ENCODE assay signal across 8 cellular contexts in genomic region chr21:44919913-44920693, GRCh38. TPM values are rescaled to one million over a fixed set of nuclear protein-coding genes. Genes with fewer than 3 reads are reported as not detected.
DNase-seq lines count a peak whose midpoint lies in the region; ATAC-seq and TF ChIP-seq lines count a peak whose summit lies in the region.

No MANE protein-coding gene starts in this region.

- TF ChIP-seq RAD21 in SK-N-SH (IDR thresholded peaks at IDR 0.05; ENCODE audit: low read length): no peak

- H3K79me2 ChIP-seq in SK-N-SH (ENCODE audit: insufficient read depth): no peaks in the 10 kb centered on the region

- WGBS in SK-N-SH (ENCODE audit: low lambda C conversion rate): 68% methylated on average over 15 of the region's 28 CpGs

- peak overlapping the region; percentile 94 for H3K4me3 Mint-ChIP-seq in activated naive CD8-positive, alpha-beta T cell treated with anti-CD3 and anti-CD28 coated beads for 36 hours
- H3K4me3 Mint-ChIP-seq in natural killer cell treated with Interleukin-12 subunit alpha and Interleukin-12 subunit beta and Interleukin-15 and Interleukin-18, amount 100 ng/mL, for 72 hours: peak overlapping the region; percentile 98

- H3K4me3 ChIP-seq in GM12864 (ENCODE audit: low read depth, low read length) (peak overlapping the region; percentile 82), SK-N-SH (ENCODE audit: low read depth in 2 of 2, low read length in 1 of 2) (no peak overlapping the region)

- no peaks in the 10 kb centered on the region for H3K9me2 ChIP-seq in SK-N-SH

- H3K27ac ChIP-seq in SK-N-SH (ENCODE audit: low read depth in 2 of 2, low read length in 1 of 2) (no peak overlapping the region), RWPE1 (no peak overlapping the region)

- peaks cover 48% of the 10 kb centered on the region for H3K36me3 Mint-ChIP-seq in activated naive CD8-positive, alpha-beta T cell treated with anti-CD3 and anti-CD28 coated beads for 36 hours
- H3K36me3 Mint-ChIP-seq in natural killer cell treated with Interleukin-12 subunit alpha and Interleukin-12 subunit beta and Interleukin-15 and Interleukin-18, amount 100 ng/mL, for 72 hours: peaks cover 11% of the 10 kb centered on the region

- H3K9me3 Mint-ChIP-seq in activated naive CD8-positive, alpha-beta T cell treated with anti-CD3 and anti-CD28 coated beads for 36 hours: peaks cover 5% of the 10 kb centered on the region
- H3K9me3 Mint-ChIP-seq in natural killer cell treated with Interleukin-12 subunit alpha and Interleukin-12 subunit beta and Interleukin-15 and Interleukin-18, amount 100 ng/mL, for 72 hours: no peaks in the 10 kb centered on the region

- no peak overlapping the region for H3K4me2 ChIP-seq in SK-N-SH

- no peaks in the 10 kb centered on the region for H4K20me1 ChIP-seq in SK-N-SH (ENCODE audit: insufficient read depth)

- H2AFZ ChIP-seq in SK-N-SH (ENCODE audit: low read depth): no peak overlapping the region

- TF ChIP-seq CTCF in GM12864 (IDR thresholded peaks at IDR 0.05; ENCODE audit: low read depth, low read length, missing control alignments) (peak; percentile 0), SK-N-SH (IDR thresholded peaks at IDR 0.05) (no peak), RWPE1 (conservative IDR thresholded peaks at IDR 0.05; ENCODE audit: low read depth) (no peak)

- POLR2A ChIA-PET in SK-N-SH (lab: Yijun Ruan, JAX): no interaction called here
- POLR2A ChIA-PET in RWPE1 (lab: Yijun Ruan, JAX; ENCODE audit: low non-redundant PET): no interaction called here

- peaks cover 31% of the 10 kb centered on the region; the same call in 1 of the 2 replicates for H3K27me3 ChIP-seq in SK-N-SH (ENCODE audit: insufficient read depth)

- peak; percentile 25 for ATAC-seq in HG02943 (IDR thresholded peaks at IDR 0.05; ENCODE audit: low read depth, unreplicated experiment)
- ATAC-seq in natural killer cell treated with Interleukin-12 subunit alpha and Interleukin-12 subunit beta and Interleukin-15 and Interleukin-18, amount 100 ng/mL, for 72 hours: peak; percentile 29 to 39

- H3K9me3 ChIP-seq in SK-N-SH: no peaks in the 10 kb centered on the region

- H3K4me1 ChIP-seq in SK-N-SH (ENCODE audit: control insufficient read depth in 1 of 2, insufficient read depth in 2 of 2, low read depth in 1 of 2, low read length in 1 of 2): no peaks in the 10 kb centered on the region; a peak in 1 of 4 replicates

- H3K9ac ChIP-seq in SK-N-SH: no peak overlapping the region

- H3K27me3 Mint-ChIP-seq in activated naive CD8-positive, alpha-beta T cell treated with anti-CD3 and anti-CD28 coated beads for 36 hours: no peaks in the 10 kb centered on the region
- H3K27me3 Mint-ChIP-seq in natural killer cell treated with Interleukin-12 subunit alpha and Interleukin-12 subunit beta and Interleukin-15 and Interleukin-18, amount 100 ng/mL, for 72 hours: no peaks in the 10 kb centered on the region

- CTCF ChIA-PET in SK-N-SH (lab: Yijun Ruan, JAX): interaction anchor here (1.0 to 1.5 kb wide), 2 partner anchors 12 to 28 kb away, joined by 3 to 5 read pairs; no protein-coding TSS in a partner anchor
- CTCF ChIA-PET in RWPE1 (lab: Yijun Ruan, JAX): interaction anchor here (0.6 to 1.2 kb wide), 2 partner anchors 8 to 335 kb away, joined by 3 read pairs; no protein-coding TSS in a partner anchor

- no peaks in the 10 kb centered on the region for H3K36me3 ChIP-seq in SK-N-SH (replicated peaks in 1 of 2; ENCODE audit: control insufficient read depth in 1 of 2, insufficient read depth in 2 of 2, low read length in 1 of 2)

- TF ChIP-seq EP300 in SK-N-SH (IDR thresholded peaks at IDR 0.05; ENCODE audit: borderline replicate concordance in 1 of 2, low read depth in 1 of 2, low read length in 1 of 2): no peak

- peaks cover 60% of the 10 kb centered on the region for H3K4me1 Mint-ChIP-seq in activated naive CD8-positive, alpha-beta T cell treated with anti-CD3 and anti-CD28 coated beads for 36 hours
- H3K4me1 Mint-ChIP-seq in natural killer cell treated with Interleukin-12 subunit alpha and Interleukin-12 subunit beta and Interleukin-15 and Interleukin-18, amount 100 ng/mL, for 72 hours (ENCODE audit: low read depth in 2 of 2): peaks cover 72 to 75% of the 10 kb centered on the region in 2 donors

- H3F3A ChIP-seq in SK-N-SH (replicated peaks; ENCODE audit: insufficient read depth): no peaks in the 10 kb centered on the region

- DNase-seq in GM12864 (ENCODE audit: low read depth): no peak
- DNase-seq in activated naive CD8-positive, alpha-beta T cell treated with anti-CD3 and anti-CD28 coated beads for 36 hours: peak; percentile 21
- no peak for DNase-seq in natural killer cell treated with Interleukin-12 subunit alpha and Interleukin-12 subunit beta and Interleukin-15 and Interleukin-18, amount 100 ng/mL, for 72 hours (ENCODE audit: low spot score)
- DNase-seq in NCI-H2227 treated with DMSO at 0.1 percent for 48 hours (lab: John Stamatoyannopoulos, UW): no peak
- no peak for DNase-seq in SK-N-SH
- no peak for DNase-seq in RWPE1 (ENCODE audit: low spot score)
- no peak for DNase-seq in GOT3 (lab: John Stamatoyannopoulos, UW)

- H3K27ac Mint-ChIP-seq in activated naive CD8-positive, alpha-beta T cell treated with anti-CD3 and anti-CD28 coated beads for 36 hours: peak overlapping the region; percentile 98
- H3K27ac Mint-ChIP-seq in natural killer cell treated with Interleukin-12 subunit alpha and Interleukin-12 subunit beta and Interleukin-15 and Interleukin-18, amount 100 ng/mL, for 72 hours: peak overlapping the region; percentile 88 to 90

TF ChIP-seq in SK-N-SH, 30 proteins besides CTCF, POLR2A, EP300 and RAD21 (continues in another document):
- TF ChIP-seq JUND (IDR thresholded peaks at IDR 0.05) (no peak), GATA2 (CRISPR knock-in tag; IDR thresholded peaks at IDR 0.05) (no peak), FOXJ3 (CRISPR knock-in tag; IDR thresholded peaks at IDR 0.05) (no peak), RXRA (IDR thresholded peaks at IDR 0.05; ENCODE audit: borderline replicate concordance, low read depth) (no peak), ELF1 (IDR thresholded peaks at IDR 0.05) (no peak), MEF2A (IDR thresholded peaks at IDR 0.05; ENCODE audit: borderline replicate concordance, low read depth) (no peak), PBX3 (IDR thresholded peaks at IDR 0.05) (no peak)
- TF ChIP-seq, protein P1, sequence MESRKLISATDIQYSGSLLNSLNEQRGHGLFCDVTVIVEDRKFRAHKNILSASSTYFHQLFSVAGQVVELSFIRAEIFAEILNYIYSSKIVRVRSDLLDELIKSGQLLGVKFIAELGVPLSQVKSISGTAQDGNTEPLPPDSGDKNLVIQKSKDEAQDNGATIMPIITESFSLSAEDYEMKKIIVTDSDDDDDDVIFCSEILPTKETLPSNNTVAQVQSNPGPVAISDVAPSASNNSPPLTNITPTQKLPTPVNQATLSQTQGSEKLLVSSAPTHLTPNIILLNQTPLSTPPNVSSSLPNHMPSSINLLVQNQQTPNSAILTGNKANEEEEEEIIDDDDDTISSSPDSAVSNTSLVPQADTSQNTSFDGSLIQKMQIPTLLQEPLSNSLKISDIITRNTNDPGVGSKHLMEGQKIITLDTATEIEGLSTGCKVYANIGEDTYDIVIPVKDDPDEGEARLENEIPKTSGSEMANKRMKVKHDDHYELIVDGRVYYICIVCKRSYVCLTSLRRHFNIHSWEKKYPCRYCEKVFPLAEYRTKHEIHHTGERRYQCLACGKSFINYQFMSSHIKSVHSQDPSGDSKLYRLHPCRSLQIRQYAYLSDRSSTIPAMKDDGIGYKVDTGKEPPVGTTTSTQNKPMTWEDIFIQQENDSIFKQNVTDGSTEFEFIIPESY (IDR thresholded peaks at IDR 0.05; ENCODE audit: borderline replicate concordance, low read depth): no peak
- TF ChIP-seq, protein P2, sequence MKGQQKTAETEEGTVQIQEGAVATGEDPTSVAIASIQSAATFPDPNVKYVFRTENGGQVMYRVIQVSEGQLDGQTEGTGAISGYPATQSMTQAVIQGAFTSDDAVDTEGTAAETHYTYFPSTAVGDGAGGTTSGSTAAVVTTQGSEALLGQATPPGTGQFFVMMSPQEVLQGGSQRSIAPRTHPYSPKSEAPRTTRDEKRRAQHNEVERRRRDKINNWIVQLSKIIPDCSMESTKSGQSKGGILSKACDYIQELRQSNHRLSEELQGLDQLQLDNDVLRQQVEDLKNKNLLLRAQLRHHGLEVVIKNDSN (IDR thresholded peaks at IDR 0.05; ENCODE audit: borderline replicate concordance, low read depth): no peak

RNA-seq across cellular contexts. Expression of gene ITGB2, which starts 0.6 kb away (rescaled TPM):
- 100 to 1,000 TPM; 223 to 234 TPM for total RNA-seq in activated naive CD8-positive, alpha-beta T cell treated with anti-CD3 and anti-CD28 coated beads for 36 hours
- total RNA-seq in natural killer cell treated with Interleukin-12 subunit alpha and Interleukin-12 subunit beta and Interleukin-15 and Interleukin-18, amount 100 ng/mL, for 72 hours: 1,000 to 10,000 TPM in 1 of 2 donors, 100 to 1,000 TPM in 1; 448 to 1,246 TPM
- 0.67 and 0.77 TPM in 2 replicates for polyA plus RNA-seq in SK-N-SH (2012; rRNA removed)
- 0.32 and 0.75 TPM in 2 replicates for polyA plus RNA-seq in SK-N-SH (2012; cell fraction: cytosol; rRNA removed)
- polyA plus RNA-seq in SK-N-SH (2012; cell fraction: nucleus; rRNA removed): 2.0 TPM in 2 replicates

RNA-seq across cellular contexts. Expression of gene SLX9, which starts 19.7 kb away (rescaled TPM):
- 10 to 100 TPM; 85.9 to 93.6 TPM for total RNA-seq in activated naive CD8-positive, alpha-beta T cell treated with anti-CD3 and anti-CD28 coated beads for 36 hours
- total RNA-seq in natural killer cell treated with Interleukin-12 subunit alpha and Interleukin-12 subunit beta and Interleukin-15 and Interleukin-18, amount 100 ng/mL, for 72 hours: 10 to 100 TPM; 43.5 to 83.6 TPM
- polyA plus RNA-seq in SK-N-SH (2012; rRNA removed): 27.1 and 42.9 TPM in 2 replicates
- polyA plus RNA-seq in SK-N-SH (2012; cell fraction: cytosol; rRNA removed): 26.2 and 31.9 TPM in 2 replicates
- polyA plus RNA-seq in SK-N-SH (2012; cell fraction: nucleus; rRNA removed): 27.3 and 39.5 TPM in 2 replicates

RNA-seq across cellular contexts. Expression of gene PTTG1IP, which starts 46.6 kb away (rescaled TPM):
- total RNA-seq in activated naive CD8-positive, alpha-beta T cell treated with anti-CD3 and anti-CD28 coated beads for 36 hours: 10 to 100 TPM; 40.3 to 44.7 TPM
- 10 to 100 TPM; 69.4 to 81.7 TPM for total RNA-seq in natural killer cell treated with Interleukin-12 subunit alpha and Interleukin-12 subunit beta and Interleukin-15 and Interleukin-18, amount 100 ng/mL, for 72 hours
- polyA plus RNA-seq in SK-N-SH (2012; rRNA removed): 171 and 196 TPM in 2 replicates
- 173 and 196 TPM in 2 replicates for polyA plus RNA-seq in SK-N-SH (2012; cell fraction: cytosol; rRNA removed)
- polyA plus RNA-seq in SK-N-SH (2012; cell fraction: nucleus; rRNA removed): 113 and 135 TPM in 2 replicates
